12 cellular contexts compared by ENCODE assay signal in genomic region chr3:53796161-53796560, GRCh38.
DNase-seq lines count a peak whose midpoint lies in the region; ATAC-seq lines count a peak whose summit lies in the region.
"Had no signal": no experiment of that assay in that cellular context is flagged by ENCODE, and none has a peak within 500 bp of the region (broad histone marks: within the 10 kb centered on the region; RNA-seq: fewer than 3 reads in every experiment).

No MANE protein-coding gene starts in this region.

- no peak for ATAC-seq in HG02852 (IDR thresholded peaks at IDR 0.05; ENCODE audit: unreplicated experiment)

- DNase-seq in HUDEP-2 (lab: John Stamatoyannopoulos, UW; ENCODE audit: unreplicated experiment in 76 of 76): peak in 61 of 76 experiments; percentile 2 to 63 (median 25)
- peak; percentile 94 for DNase-seq in NCI-H82 (lab: John Stamatoyannopoulos, UW)
- peak; percentile 65 for DNase-seq in globus pallidus (ENCODE audit: low spot score)
- peak; percentile 65 for DNase-seq in pons (ENCODE audit: low spot score)
- no peak for DNase-seq in KG1 (lab: John Stamatoyannopoulos, UW)
- DNase-seq in NCI-H1092 treated with DMSO at 0.1 percent for 48 hours (lab: John Stamatoyannopoulos, UW): no peak
- DNase-seq in NCI-H1092 (lab: John Stamatoyannopoulos, UW): no peak
- DNase-seq: activated CD4-positive, alpha-beta T cell treated with anti-CD3 and anti-CD28 coated beads, Interleukin-2, amount 10 ng/mL, durations not matched to agents 7 days and 5 days; CD4-positive, CD25-positive, alpha-beta regulatory T cell; NCI-H446 treated with DMSO at 0.1 percent for 48 hours; stimulated activated naive CD4-positive, alpha-beta T cell had no signal

Comparison
In these comparisons a context has a peak if more than half of its experiments do, and no peak if none do; other contexts are left out.
1. DNase-seq: peak in HUDEP-2 (61 of 76), NCI-H82 (single experiment), globus pallidus (single experiment) and pons (single experiment); none in KG1 (single experiment), NCI-H1092 treated with DMSO at 0.1 percent for 48 hours (single experiment) and NCI-H1092 (single experiment).